1 cellular context compared by ENCODE assay signal in the genomic region with DNA sequence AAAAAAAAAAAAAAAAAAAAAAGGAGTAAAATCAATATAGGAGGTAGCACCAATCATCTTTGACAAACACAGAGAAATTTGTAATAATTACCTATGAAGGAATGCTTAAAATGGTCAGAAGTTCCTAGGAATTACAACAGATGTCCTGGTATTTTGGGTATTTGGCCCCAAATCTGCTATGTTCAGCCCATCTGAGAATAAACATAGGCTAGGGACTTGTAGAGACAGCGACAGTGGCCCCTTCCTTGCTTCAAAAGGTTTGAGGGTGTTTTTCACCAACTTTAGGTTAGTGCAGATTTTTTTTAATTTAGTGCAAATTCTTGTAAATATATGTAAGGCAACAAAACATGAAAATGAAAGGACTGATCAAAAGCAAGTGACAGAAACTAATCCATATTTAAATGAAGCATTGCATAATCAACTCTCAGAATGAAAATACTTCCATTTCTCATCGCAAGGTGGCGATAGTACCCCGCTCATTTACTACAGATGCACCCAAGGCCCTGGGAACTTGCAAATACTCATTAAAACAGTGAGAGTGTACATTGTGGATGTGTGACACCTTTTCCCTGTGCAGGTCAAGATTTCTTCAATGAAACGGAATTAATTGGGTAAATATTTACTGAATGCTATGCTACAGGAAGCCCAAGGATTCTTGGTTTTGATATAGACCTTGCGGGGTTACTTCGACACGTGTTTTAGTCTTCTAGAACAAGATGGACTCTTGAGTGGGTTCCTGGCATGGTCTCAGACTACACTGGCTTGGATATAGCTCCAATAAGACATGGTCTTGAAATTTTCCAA.
TF ChIP-seq lines count a peak whose summit lies in the region.

No MANE protein-coding gene starts in this region.

TF ChIP-seq in H1, 55 proteins besides CTCF, POLR2A, EP300 and RAD21:
- TF ChIP-seq CEBPB (IDR thresholded peaks at IDR 0.05; ENCODE audit: low read depth, low read length), result peak; percentile 100
- TF ChIP-seq ASH2L (IDR thresholded peaks at IDR 0.05; ENCODE audit: low read length), result no peak
